ENCODE assay signal across 9 cellular contexts in the genomic region with DNA sequence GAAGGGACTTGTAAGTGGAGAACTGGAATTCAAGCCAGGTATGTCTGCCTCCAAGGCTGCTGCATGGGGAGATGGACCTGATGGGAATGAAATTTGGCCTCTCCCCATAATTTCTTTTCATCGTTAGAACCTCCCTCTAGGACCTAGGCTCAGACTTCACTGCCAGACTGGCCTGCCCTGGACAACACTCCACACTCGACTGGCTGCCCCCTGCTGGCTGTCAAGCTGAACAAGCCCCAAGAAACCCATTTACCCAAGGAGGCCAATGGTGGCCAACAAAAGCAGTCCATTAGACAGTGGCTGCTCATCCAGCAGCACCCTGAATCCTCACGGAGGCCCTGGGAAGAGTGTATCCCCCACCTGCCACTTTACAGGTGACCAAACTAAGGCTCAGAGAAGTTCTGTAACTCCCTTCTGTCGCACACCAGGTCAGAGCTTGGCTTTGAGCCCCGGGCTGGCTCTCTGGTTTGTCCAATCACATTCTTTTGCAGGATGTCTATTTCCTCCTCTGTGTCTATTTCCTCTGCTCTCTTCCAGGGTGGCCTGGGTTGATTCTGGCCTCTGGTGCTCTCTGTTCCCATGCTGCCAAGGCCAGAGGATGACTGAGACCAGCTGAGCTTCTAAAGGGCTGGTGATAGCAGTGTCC. TPM values are rescaled to one million over a fixed set of nuclear protein-coding genes. Genes with fewer than 3 reads are reported as not detected.
DNase-seq lines count a peak whose midpoint lies in the region; ATAC-seq, FAIRE-seq and TF ChIP-seq lines count a peak whose summit lies in the region.
"Had no signal": no experiment of that assay in that cellular context is flagged by ENCODE, and none has a peak within 500 bp of the region (broad histone marks: within the 10 kb centered on the region; RNA-seq: fewer than 3 reads in every experiment).

No MANE protein-coding gene starts in this region.

- H2AFZ ChIP-seq in K562 (ENCODE audit: low read depth, low read length), result no peak overlapping the region

- H3K27me3 Mint-ChIP-seq in T-helper 17 cell, result peaks cover 6% of the 10 kb centered on the region

- H3K36me3 Mint-ChIP-seq in T-helper 17 cell (ENCODE audit: low read depth), result peaks cover 3% of the 10 kb centered on the region

- H3K79me2 ChIP-seq in K562 (ENCODE audit: control insufficient read depth, insufficient read depth, low read length), result no peaks in the 10 kb centered on the region

- H3K9me1 ChIP-seq in K562 (ENCODE audit: control insufficient read depth, insufficient read depth, low read length), result no peaks in the 10 kb centered on the region

- TF ChIP-seq POLR2A in A549 (IDR thresholded peaks at IDR 0.05; ENCODE audit: low read length) (no peak), K562 (conservative IDR thresholded peaks at IDR 0.05) (no peak), thyroid gland (IDR thresholded peaks at IDR 0.05) (no peak)

- ATAC-seq in A549, result peak; percentile 67 to 89; a peak in 4 of 6 replicates
- ATAC-seq in T-helper 17 cell, result peak; percentile 51
- peak; percentile 96 for ATAC-seq in K562

- TF ChIP-seq RAD21 in A549 (conservative IDR thresholded peaks at IDR 0.05 in 1 of 2, IDR thresholded peaks at IDR 0.05 in 1 of 2) (peak in 1 of 2 experiments; percentile 38; a peak in 2 of 5 replicates), K562 (CRISPR knock-in tag; conservative IDR thresholded peaks at IDR 0.05 in 1 of 2, IDR thresholded peaks at IDR 0.05 in 1 of 2) (peak; percentile 26 to 73)

- peak; percentile 24 to 49 for DNase-seq in A549 (ENCODE audit: low read depth in 1 of 2, low spot score in 1 of 2)
- peak; percentile 48 for DNase-seq in H4 (ENCODE audit: low spot score)
- peak; percentile 19 to 27 (median 26) for DNase-seq in T-helper 17 cell
- DNase-seq in K562 (ENCODE audit: extremely low read depth in 1 of 4, low spot score in 3 of 4), result peak; percentile 67 to 72 (median 72)
- DNase-seq in lung microvascular endothelial cell (ENCODE audit: low read depth in 2 of 2), result peak; percentile 57 to 71
- DNase-seq in thyroid gland, result peak in 1 of 2 donors; percentile 40
- DNase-seq in NCI-H69 (lab: John Stamatoyannopoulos, UW), result no peak
- DNase-seq in SIG-M5 treated with dmso at 0.1 percent for 504 hours (lab: John Stamatoyannopoulos, UW; ENCODE audit: unreplicated experiment), result no peak

- POLR2A ChIA-PET in A549 (lab: Yijun Ruan, JAX), result no interaction called here
- POLR2A ChIA-PET in K562 (lab: Yijun Ruan, JAX), result interaction anchor here (0.6 kb wide), 2 partner anchors 10 to 34 kb away, joined by 3 to 4 read pairs; no protein-coding TSS in a partner anchor

- TF ChIP-seq CTCF in A549 (IDR thresholded peaks at IDR 0.05), result peak; percentile 41
- TF ChIP-seq CTCF in K562 (IDR thresholded peaks at IDR 0.05 in 2 of 3, conservative IDR thresholded peaks at IDR 0.05 in 1 of 3; ENCODE audit: insufficient read depth in 2 of 3, low read depth in 1 of 3, low read length in 3 of 3), result peak; percentile 76 to 86 (median 79)
- peak in 4 of 6 experiments; percentile 21 to 37 (median 29) for TF ChIP-seq CTCF in thyroid gland (IDR thresholded peaks at IDR 0.05)

- H3K27me3 ChIP-seq in K562 (ENCODE audit: control insufficient read depth in 2 of 2, insufficient read depth in 2 of 2, low read length in 2 of 2) (peaks cover 33 to 55% of the 10 kb centered on the region in 2 experiments; a peak in 4 of 5 replicates), thyroid gland (no peaks in the 10 kb centered on the region)

- H4K20me1 ChIP-seq in K562 (replicated peaks; ENCODE audit: control insufficient read depth, insufficient read depth, low read length), result peaks cover 8% of the 10 kb centered on the region

- TF ChIP-seq EP300 in A549 (IDR thresholded peaks at IDR 0.05), result no peak
- TF ChIP-seq EP300 in K562 (IDR thresholded peaks at IDR 0.05; ENCODE audit: low read length), result no peak

- intact Hi-C loops in K562 (cut with micrococcal nuclease), result loop anchor here (1.0 to 5.0 kb wide), 4 partner anchors 49 to 149 kb away; partner anchors contain the start of gene HTR6
- intact Hi-C loops in thyroid gland (cut with DNase I), result no loop called here

- no peak overlapping the region for H3K9ac ChIP-seq in K562 (ENCODE audit: insufficient read depth in 1 of 2, low read depth in 2 of 2, low read length in 2 of 2)

- H3K27ac ChIP-seq in A549 (no peak overlapping the region), K562 (ENCODE audit: extremely low read depth, low read depth, low read length) (no peak overlapping the region), thyroid gland (no peak overlapping the region)

- H3K4me1 Mint-ChIP-seq in T-helper 17 cell, result peaks cover 2% of the 10 kb centered on the region

- H3K4me2 ChIP-seq in A549 (no peak overlapping the region), K562 (ENCODE audit: insufficient read depth, low read length) (no peak overlapping the region)

- 31% methylated on average over 5 of the region's 5 CpGs for WGBS in A549 (ENCODE audit: missing lambda C conversion rate)
- 1% methylated on average over 5 of the region's 5 CpGs for WGBS in K562 (ENCODE audit: insufficient coverage, low coverage, missing lambda C conversion rate)
- 63 to 66% methylated on average over 5 of the region's 5 CpGs for WGBS in thyroid gland, 2 donors

- no peak overlapping the region for H3K27ac Mint-ChIP-seq in T-helper 17 cell
- H3K27ac Mint-ChIP-seq: dendritic cell treated with granulocyte-macrophage colony-stimulating factor and Interleukin-4, amounts not matched to agents 40 ng/mL and 50 ng/mL, for 4 days had no signal

- in situ Hi-C loops in K562 (cut with MboI), result no loop called here

- H3K36me3 ChIP-seq in K562 (ENCODE audit: control insufficient read depth, insufficient read depth, low read length) (no peaks in the 10 kb centered on the region), thyroid gland (no peaks in the 10 kb centered on the region)

- no peak overlapping the region for H3K4me3 ChIP-seq in A549
- H3K4me3 ChIP-seq in K562, result no peak overlapping the region
- no peak overlapping the region for H3K4me3 ChIP-seq in thyroid gland (replicated peaks in 1 of 3)

- CTCF ChIA-PET in A549 (lab: Yijun Ruan, JAX), result no interaction called here
- CTCF ChIA-PET in K562 (lab: Yijun Ruan, JAX; ENCODE audit: low intra/inter-chr PET ratio), result interaction anchor here (1.2 to 2.5 kb wide), 2 partner anchors 49 to 96 kb away, joined by 4 to 10 read pairs; no protein-coding TSS in a partner anchor

- H3K4me1 ChIP-seq in A549 (no peaks in the 10 kb centered on the region), K562 (replicated peaks in 1 of 2; ENCODE audit: control insufficient read depth in 2 of 2, insufficient read depth in 2 of 2, low read length in 2 of 2) (peaks cover 0 to 2% of the 10 kb centered on the region in 2 experiments; a peak in 2 of 5 replicates), thyroid gland (peaks cover 4 to 17% of the 10 kb centered on the region in 2 donors)

- FAIRE-seq in A549 (lab: Jason Lieb, UNC) (no peak), K562 (lab: Jason Lieb, UNC) (peak; percentile 85)

- no peaks in the 10 kb centered on the region for H3K9me3 ChIP-seq in A549
- H3K9me3 ChIP-seq in T-helper 17 cell (ENCODE audit: control insufficient read depth, low read length, poor library complexity, severe bottlenecking), result no peaks in the 10 kb centered on the region
- H3K9me3 ChIP-seq in K562 (replicated peaks; ENCODE audit: control insufficient read depth, insufficient read depth, low read depth, low read length), result no peaks in the 10 kb centered on the region
- no peaks in the 10 kb centered on the region for H3K9me3 ChIP-seq in thyroid gland

- no TSS peak for BruUV-seq in K562 (replicated peaks; lab: Mats Ljungman, UMichigan)

- H3K4me3 Mint-ChIP-seq in T-helper 17 cell, result no peak overlapping the region
- H3K4me3 Mint-ChIP-seq: dendritic cell treated with granulocyte-macrophage colony-stimulating factor and Interleukin-4, amounts not matched to agents 40 ng/mL and 50 ng/mL, for 4 days had no signal

RNA-seq across cellular contexts. Expression of gene RNF186, which starts 3.8 kb away (rescaled TPM):
- polyA plus RNA-seq in A549 (2011; rRNA removed), result not detected in 2 replicates
- not detected in 2 replicates for polyA plus RNA-seq in A549 (2012; cell fraction: cytosol; rRNA removed)
- polyA plus RNA-seq in A549 (2012; cell fraction: nucleus; rRNA removed), result not detected in 2 replicates
- not detected in 3 replicates for polyA plus RNA-seq in A549 (2017; fragmentation: RNase III; extraction: RNeasy Plus Mini Kit Qiagen cat#74134 plus additional on column Dnase treatment)
- not detected in 2 replicates for polyA minus RNA-seq in A549 (2011; rRNA and poly(A)+ RNA removed)
- not detected in 2 replicates for total RNA-seq in H4 (2014; rRNA removed; shearing (Covaris generic))
- total RNA-seq in T-helper 17 cell, result not detected
- not detected in 2 replicates for total RNA-seq in K562 (2011; cell fraction: chromatin; rRNA removed; ENCODE audit: low replicate concordance)
- total RNA-seq in K562 (2011; cell fraction: nucleolus; rRNA removed), result not detected in 2 replicates
- total RNA-seq in K562 (2011; cell fraction: nucleoplasm; rRNA removed), result not detected in 2 replicates
- not detected in 2 replicates for total RNA-seq in K562 (2014; rRNA removed)
- total RNA-seq in K562 (2014; rRNA removed; fragmentation: Illumina TruSeq; extraction: Trizol), result not detected in 2 replicates
- not detected in 2 replicates for total RNA-seq in K562 (2015; rRNA removed; fragmentation: Illumina TruSeq; extraction: Trizol)
- total RNA-seq in K562 (2021), result not detected in 2 replicates
- not detected in 2 replicates for polyA plus RNA-seq in K562 (2011; rRNA removed)
- polyA plus RNA-seq in K562 (2011; cell fraction: cytosol; rRNA removed), result not detected in 2 replicates
- polyA plus RNA-seq in K562 (2011; cell fraction: nucleus; rRNA removed), result not detected in 2 replicates
- polyA plus RNA-seq in K562 (2012), result not detected in 2 replicates
- not detected in 2 replicates for polyA plus RNA-seq in K562 (2014; fragmentation: Illumina TruSeq; extraction: Trizol)
- not detected for polyA plus RNA-seq in K562 (2014; fragmentation: Nextera tagmentation; extraction: Ambion mirVana)
- polyA plus RNA-seq in K562 (2014; rRNA removed), result not detected in 2 replicates
- polyA minus RNA-seq in K562 (2011; rRNA and poly(A)+ RNA removed), result not detected in 2 replicates
- polyA minus RNA-seq in K562 (2011; cell fraction: cytosol; rRNA and poly(A)+ RNA removed), result not detected in 2 replicates
- polyA minus RNA-seq in K562 (2011; cell fraction: nucleus; rRNA and poly(A)+ RNA removed), result not detected in 2 replicates
- not detected in 2 replicates for total RNA-seq in lung microvascular endothelial cell
- not detected for total RNA-seq in thyroid gland

RNA-seq across cellular contexts. Expression of gene TMCO4, which starts 11.6 kb away (rescaled TPM):
- 4.0 and 6.0 TPM in 2 replicates for polyA plus RNA-seq in A549 (2011; rRNA removed)
- polyA plus RNA-seq in A549 (2012; cell fraction: cytosol; rRNA removed), result 3.6 and 4.8 TPM in 2 replicates
- 6.9 and 8.0 TPM in 2 replicates for polyA plus RNA-seq in A549 (2012; cell fraction: nucleus; rRNA removed)
- 3.9 to 5.3 TPM (median 4.6 TPM) in 3 replicates for polyA plus RNA-seq in A549 (2017; fragmentation: RNase III; extraction: RNeasy Plus Mini Kit Qiagen cat#74134 plus additional on column Dnase treatment)
- polyA minus RNA-seq in A549 (2011; rRNA and poly(A)+ RNA removed), result 7.0 and 7.4 TPM in 2 replicates
- total RNA-seq in H4 (2014; rRNA removed; shearing (Covaris generic)), result 10.6 and 20.3 TPM in 2 replicates
- 10 to 100 TPM; 18.6 TPM for total RNA-seq in T-helper 17 cell
- 0.67 and 1.3 TPM in 2 replicates for total RNA-seq in K562 (2011; cell fraction: chromatin; rRNA removed; ENCODE audit: low replicate concordance)
- 0.66 and 1.2 TPM in 2 replicates for total RNA-seq in K562 (2011; cell fraction: nucleolus; rRNA removed)
- total RNA-seq in K562 (2011; cell fraction: nucleoplasm; rRNA removed), result 0.59 TPM in 1 of 2 replicates, not detected in the other
- 2.1 and 3.3 TPM in 2 replicates for total RNA-seq in K562 (2014; rRNA removed)
- total RNA-seq in K562 (2014; rRNA removed; fragmentation: Illumina TruSeq; extraction: Trizol), result 0.91 and 1.4 TPM in 2 replicates
- 1.6 and 2.0 TPM in 2 replicates for total RNA-seq in K562 (2015; rRNA removed; fragmentation: Illumina TruSeq; extraction: Trizol)
- 1.2 and 2.1 TPM in 2 replicates for total RNA-seq in K562 (2021)
- 0.27 and 0.57 TPM in 2 replicates for polyA plus RNA-seq in K562 (2011; rRNA removed)
- 0.13 and 0.94 TPM in 2 replicates for polyA plus RNA-seq in K562 (2011; cell fraction: cytosol; rRNA removed)
- 0.45 and 1.5 TPM in 2 replicates for polyA plus RNA-seq in K562 (2011; cell fraction: nucleus; rRNA removed)
- 1.3 and 3.3 TPM in 2 replicates for polyA plus RNA-seq in K562 (2012)
- 1.4 and 1.7 TPM in 2 replicates for polyA plus RNA-seq in K562 (2014; fragmentation: Illumina TruSeq; extraction: Trizol)
- under 1 TPM; 0.06 to 0.21 TPM for polyA plus RNA-seq in K562 (2014; fragmentation: Nextera tagmentation; extraction: Ambion mirVana)
- 1.9 and 3.2 TPM in 2 replicates for polyA plus RNA-seq in K562 (2014; rRNA removed)
- 0.07 and 0.15 TPM in 2 replicates for polyA minus RNA-seq in K562 (2011; rRNA and poly(A)+ RNA removed)
- not detected in 2 replicates for polyA minus RNA-seq in K562 (2011; cell fraction: cytosol; rRNA and poly(A)+ RNA removed)
- 0.54 and 0.56 TPM in 2 replicates for polyA minus RNA-seq in K562 (2011; cell fraction: nucleus; rRNA and poly(A)+ RNA removed)
- total RNA-seq in lung microvascular endothelial cell, result 6.1 and 7.3 TPM in 2 replicates
- 10 to 100 TPM; 34.3 to 67.7 (median 61.4) TPM for total RNA-seq in thyroid gland

Comparison
In these comparisons a context has a peak if more than half of its experiments do, and no peak if none do; other contexts are left out.
1. DNase-seq: peak in A549 (2 of 2), H4 (single experiment), T-helper 17 cell (3 of 3), K562 (4 of 4) and lung microvascular endothelial cell (2 of 2); none in NCI-H69 (single experiment) and SIG-M5 treated with dmso at 0.1 percent for 504 hours (single experiment).
2. CTCF ChIP-seq: peak in every context shown above with its lines; median percentile 79 in K562; 41 in A549; 29 in thyroid gland.
3. Of the 35 proteins assayed by ChIP-seq in both K562 and A549: peak only in K562: EHMT2; only in A549: none; in both: CTCF and SMC3; in neither: 31; mixed calls (peak in some experiments, not most) for 1.
4. Peak in every context shown above with its lines, with median percentiles within 50 percentile points of each other: ATAC-seq.